Comparison of ENCODE assay signal across 36 cellular contexts in the genomic region with DNA sequence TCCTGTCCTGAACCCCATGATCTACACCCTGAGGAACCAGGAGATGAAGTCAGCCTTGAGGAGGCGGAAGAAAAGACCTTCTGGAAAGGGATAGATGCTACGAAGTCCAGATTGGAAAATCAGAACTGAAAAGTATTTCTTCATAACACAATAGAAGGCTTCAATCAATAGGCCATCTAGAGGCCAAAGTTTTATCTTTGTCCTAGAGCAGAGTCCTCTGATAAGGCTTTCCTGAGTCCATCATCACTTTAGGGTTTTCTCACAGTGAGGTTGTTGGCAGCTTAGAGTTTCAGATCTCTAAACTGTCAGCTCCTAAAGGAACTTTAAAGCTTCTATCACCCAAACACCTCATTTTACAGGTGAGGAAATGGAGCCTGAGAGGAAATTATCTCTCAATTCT. TPM values are rescaled to one million over a fixed set of nuclear protein-coding genes. Genes with fewer than 3 reads are reported as not detected.
"Had no signal": no experiment of that assay in that cellular context is flagged by ENCODE, and none has a peak within 500 bp of the region (broad histone marks: within the 10 kb centered on the region; RNA-seq: fewer than 3 reads in every experiment).

No MANE protein-coding gene starts in this region.

- H3K27me3 ChIP-seq: heart right ventricle, hepatocyte, pancreas, sigmoid colon, tibial nerve, uterus had no signal

- H3K36me3 ChIP-seq: heart right ventricle, lower lobe of right lung, pancreas, prostate gland, sigmoid colon, tibial nerve, uterus had no signal

- H3K4me3 Mint-ChIP-seq: mesothelial cell of epicardium; naive B cell; natural killer cell treated with Interleukin-12 subunit alpha and Interleukin-12 subunit beta and Interleukin-15 and Interleukin-18, amount 100 ng/mL, for 72 hours; stimulated activated memory B cell treated with anti-CD40 and anti-IgM and Interleukin-4, amounts not matched to agents 10 μg/mL and 1 μg/mL and 100 μg/mL, for 72 hours; stimulated activated naive CD8-positive, alpha-beta T cell treated with anti-CD3 and anti-CD28 coated beads, Interleukin-15, amount 100 ng/mL, for 72 hours; type B pancreatic cell had no signal

- H3K27ac ChIP-seq: heart right ventricle, hepatocyte, lower lobe of right lung, pancreas, prostate gland, sigmoid colon, tibial nerve, uterus had no signal

- H3K4me1 Mint-ChIP-seq: stimulated activated memory B cell treated with anti-CD40 and anti-IgM and Interleukin-4, amounts not matched to agents 10 μg/mL and 1 μg/mL and 100 μg/mL, for 72 hours had no signal

- H3K79me2 ChIP-seq: hepatocyte had no signal

- H3K27me3 Mint-ChIP-seq: type B pancreatic cell had no signal

- FAIRE-seq: pancreas had no signal

- H3K27ac Mint-ChIP-seq: mesothelial cell of epicardium; naive B cell; natural killer cell treated with Interleukin-12 subunit alpha and Interleukin-12 subunit beta and Interleukin-15 and Interleukin-18, amount 100 ng/mL, for 72 hours; stimulated activated memory B cell treated with anti-CD40 and anti-IgM and Interleukin-4, amounts not matched to agents 10 μg/mL and 1 μg/mL and 100 μg/mL, for 72 hours; stimulated activated naive CD8-positive, alpha-beta T cell treated with anti-CD3 and anti-CD28 coated beads, Interleukin-15, amount 100 ng/mL, for 72 hours; type B pancreatic cell had no signal

- H3K4me1 ChIP-seq: pancreas, prostate gland, uterus had no signal

- H2AFZ ChIP-seq: hepatocyte had no signal

- H3K36me3 Mint-ChIP-seq: mesothelial cell of epicardium; naive B cell; natural killer cell treated with Interleukin-12 subunit alpha and Interleukin-12 subunit beta and Interleukin-15 and Interleukin-18, amount 100 ng/mL, for 72 hours; stimulated activated memory B cell treated with anti-CD40 and anti-IgM and Interleukin-4, amounts not matched to agents 10 μg/mL and 1 μg/mL and 100 μg/mL, for 72 hours; type B pancreatic cell had no signal

- H3K9me3 ChIP-seq: heart right ventricle, lower lobe of right lung, pancreas, prostate gland, sigmoid colon, tibial nerve, uterus had no signal

- H3K9me3 Mint-ChIP-seq: naive B cell; natural killer cell treated with Interleukin-12 subunit alpha and Interleukin-12 subunit beta and Interleukin-15 and Interleukin-18, amount 100 ng/mL, for 72 hours; stimulated activated memory B cell treated with anti-CD40 and anti-IgM and Interleukin-4, amounts not matched to agents 10 μg/mL and 1 μg/mL and 100 μg/mL, for 72 hours; stimulated activated naive CD8-positive, alpha-beta T cell treated with anti-CD3 and anti-CD28 coated beads, Interleukin-15, amount 100 ng/mL, for 72 hours had no signal

- H3K4me2 ChIP-seq: hepatocyte, smooth muscle cell had no signal

- ATAC-seq: heart right ventricle; left ventricle myocardium superior; natural killer cell treated with Interleukin-12 subunit alpha and Interleukin-12 subunit beta and Interleukin-15 and Interleukin-18, amount 100 ng/mL, for 72 hours; pancreas; right cardiac atrium; stimulated activated memory B cell treated with anti-CD40 and anti-IgM and Interleukin-4, amounts not matched to agents 10 μg/mL and 1 μg/mL and 100 μg/mL, for 72 hours; stimulated activated naive CD8-positive, alpha-beta T cell treated with anti-CD3 and anti-CD28 coated beads, Interleukin-15, amount 100 ng/mL, for 72 hours had no signal

- DNase-seq: heart right ventricle; islet precursor cell; left ventricle myocardium superior; lower lobe of right lung; mammary epithelial cell; mesenchymal stem cell; naive B cell; nucleus accumbens; pancreas; posterior cingulate gyrus; retina; right cardiac atrium; sigmoid colon; stimulated activated CD4-positive, alpha-beta T cell treated with anti-CD3 and anti-CD28 coated beads, Interleukin-1b, Interleukin-23, amount 100 ng/mL, for 48 hours; stimulated activated CD4-positive, alpha-beta T cell treated with anti-CD3 and anti-CD28 coated beads, Interleukin-2, amount 100 ng/mL, for 48 hours; stimulated activated CD4-positive, alpha-beta T cell treated with anti-CD3 and anti-CD28 coated beads, Interleukin-4, amount 100 ng/mL, for 4 hours; stimulated activated CD8-positive, alpha-beta memory T cell treated with anti-CD3 and anti-CD28 coated beads, Interleukin-4, amount 100 ng/mL, for 48 hours; stimulated activated naive CD4-positive, alpha-beta T cell treated with Interleukin-2 at 50 U/mL for 16 hours; stimulated activated naive CD8-positive, alpha-beta T cell treated with anti-CD3 and anti-CD28 coated beads, Interleukin-15, amount 100 ng/mL, for 72 hours; substantia nigra; uterus had no signal

- H3K4me3 ChIP-seq: heart right ventricle, hepatocyte, lower lobe of right lung, pancreas, prostate gland, sigmoid colon, smooth muscle cell, tibial nerve, uterus had no signal

RNA-seq across cellular contexts. Expression of a gene that starts 21.3 kb away (rescaled TPM):
- total RNA-seq: heart right ventricle; hepatocyte; kidney epithelial cell; left ventricle myocardium superior; lower lobe of right lung; mammary epithelial cell; mesothelial cell of epicardium; natural killer cell treated with Interleukin-12 subunit alpha and Interleukin-12 subunit beta and Interleukin-15 and Interleukin-18, amount 100 ng/mL, for 72 hours; osteoblast; pancreas; prostate gland; right cardiac atrium; sigmoid colon; smooth muscle cell; temporal lobe; tibial nerve; ureter; uterus had no signal
- polyA plus RNA-seq: heart right ventricle, hepatocyte, mammary epithelial cell, neural cell, pancreas, right cardiac atrium, sigmoid colon, smooth muscle cell had no signal

RNA-seq across cellular contexts. Expression of a gene that starts 29.2 kb away (rescaled TPM):
- total RNA-seq: heart right ventricle; hepatocyte; kidney epithelial cell; left ventricle myocardium superior; lower lobe of right lung; mammary epithelial cell; mesothelial cell of epicardium; mononuclear cell; natural killer cell treated with Interleukin-12 subunit alpha and Interleukin-12 subunit beta and Interleukin-15 and Interleukin-18, amount 100 ng/mL, for 72 hours; osteoblast; pancreas; prostate gland; right cardiac atrium; sigmoid colon; smooth muscle cell; temporal lobe; tibial nerve; ureter; uterus had no signal
- polyA plus RNA-seq: heart right ventricle, hepatocyte, mammary epithelial cell, neural cell, pancreas, right cardiac atrium, sigmoid colon, smooth muscle cell, thymus had no signal

RNA-seq across cellular contexts. Expression of a gene that starts 59.5 kb away (rescaled TPM):
- total RNA-seq: heart right ventricle; hepatocyte; kidney epithelial cell; left ventricle myocardium superior; lower lobe of right lung; mammary epithelial cell; mesothelial cell of epicardium; mononuclear cell; natural killer cell treated with Interleukin-12 subunit alpha and Interleukin-12 subunit beta and Interleukin-15 and Interleukin-18, amount 100 ng/mL, for 72 hours; osteoblast; pancreas; prostate gland; right cardiac atrium; sigmoid colon; smooth muscle cell; temporal lobe; tibial nerve; ureter; uterus had no signal
- polyA plus RNA-seq: heart right ventricle, hepatocyte, mammary epithelial cell, neural cell, pancreas, right cardiac atrium, sigmoid colon, smooth muscle cell had no signal
